In the genomic region with DNA sequence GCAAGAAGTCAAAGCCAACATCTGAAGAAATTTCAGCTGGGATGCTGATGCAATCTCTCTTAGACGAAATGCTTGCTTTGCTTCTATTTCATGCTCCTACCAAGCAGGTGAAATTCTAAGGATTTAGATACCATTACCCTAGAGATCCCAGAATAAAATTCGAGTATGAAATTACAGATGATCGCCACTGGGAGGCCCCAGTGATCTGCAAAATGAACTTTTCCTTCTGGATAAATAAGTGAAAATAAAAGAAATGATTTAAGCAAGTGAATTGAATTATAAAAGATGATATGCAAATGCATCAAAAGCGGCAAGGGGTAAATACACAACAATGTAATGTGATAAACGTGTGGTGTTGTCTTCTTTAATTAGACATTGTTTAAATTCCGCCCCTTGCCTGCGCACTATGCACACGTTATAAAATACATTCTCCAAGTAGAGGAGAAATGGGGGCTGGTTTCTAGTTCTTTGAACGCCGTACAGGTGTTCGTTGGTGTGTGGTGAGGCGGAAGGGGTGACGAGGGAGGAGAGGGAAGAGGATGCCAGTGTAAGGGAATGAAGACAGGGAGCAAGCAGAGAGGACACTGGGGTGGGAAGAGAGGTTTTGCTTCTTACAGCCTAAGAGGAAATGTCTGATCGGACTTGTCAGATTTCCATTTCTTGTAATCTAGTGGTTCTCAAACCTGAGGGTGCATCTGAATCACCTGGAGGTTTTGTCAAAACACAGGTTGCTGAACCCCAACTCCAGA, we compare ENCODE assay signal across 11 cellular contexts. TPM values are rescaled to one million over a fixed set of nuclear protein-coding genes. Genes with fewer than 3 reads are reported as not detected.
A peak's percentile ranks its signal among the peaks of the same experiment; 100 is the strongest.
DNase-seq lines count a peak whose midpoint lies in the region; ATAC-seq and TF ChIP-seq lines count a peak whose summit lies in the region.
"Had no signal": no experiment of that assay in that cellular context is flagged by ENCODE, and none has a peak within 500 bp of the region (broad histone marks: within the 10 kb centered on the region; RNA-seq: fewer than 3 reads in every experiment).

No MANE protein-coding gene starts in this region.

- no peak overlapping the region for H3K9ac ChIP-seq in OCI-LY1 (ENCODE audit: low read length)

- no peak for DNase-seq in activated CD8-positive, alpha-beta T cell treated with anti-CD3 and anti-CD28 coated beads for 36 hours
- DNase-seq in activated CD8-positive, alpha-beta T cell treated with anti-CD3 and anti-CD28 coated beads, Interleukin-2, amount 10 ng/mL, durations not matched to agents 7 days and 5 days = no peak
- DNase-seq in fibroblast of peridontal ligament (ENCODE audit: extremely low read depth) = peak; percentile 34
- DNase-seq in type B pancreatic cell (ENCODE audit: extremely low spot score, unreplicated experiment) = no peak
- no peak for DNase-seq in D341Med (ENCODE audit: low spot score)
- DNase-seq: MV-4-11; naive thymus-derived CD4-positive, alpha-beta T cell had no signal

- POLR2A ChIA-PET in activated CD8-positive, alpha-beta T cell treated with anti-CD3 and anti-CD28 coated beads for 36 hours (lab: Charles Lee) = no interaction called here
- POLR2A ChIA-PET in activated CD8-positive, alpha-beta T cell treated with anti-CD3 and anti-CD28 coated beads, Interleukin-2, amount 10 ng/mL, durations not matched to agents 7 days and 5 days (lab: Charles Lee) = no interaction called here

- no peaks in the 10 kb centered on the region for H3K36me3 Mint-ChIP-seq in activated CD8-positive, alpha-beta T cell treated with anti-CD3 and anti-CD28 coated beads for 36 hours (ENCODE audit: low read depth)
- H3K36me3 Mint-ChIP-seq in activated CD8-positive, alpha-beta T cell treated with anti-CD3 and anti-CD28 coated beads, Interleukin-2, amount 10 ng/mL, durations not matched to agents 7 days and 5 days (ENCODE audit: low read depth) = no peaks in the 10 kb centered on the region
- no peaks in the 10 kb centered on the region for H3K36me3 Mint-ChIP-seq in type B pancreatic cell
- H3K36me3 Mint-ChIP-seq: activated naive CD8-positive, alpha-beta T cell; naive thymus-derived CD4-positive, alpha-beta T cell had no signal

- no peaks in the 10 kb centered on the region for H3K27me3 ChIP-seq in OCI-LY1 (ENCODE audit: insufficient read depth, low read length)

- no peaks in the 10 kb centered on the region for H3K9me3 Mint-ChIP-seq in activated CD8-positive, alpha-beta T cell treated with anti-CD3 and anti-CD28 coated beads for 36 hours
- H3K9me3 Mint-ChIP-seq in activated CD8-positive, alpha-beta T cell treated with anti-CD3 and anti-CD28 coated beads, Interleukin-2, amount 10 ng/mL, durations not matched to agents 7 days and 5 days (ENCODE audit: insufficient read depth) = no peaks in the 10 kb centered on the region
- H3K9me3 Mint-ChIP-seq in type B pancreatic cell = no peaks in the 10 kb centered on the region
- H3K9me3 Mint-ChIP-seq: naive thymus-derived CD4-positive, alpha-beta T cell had no signal

- no peak overlapping the region for H3K27ac ChIP-seq in OCI-LY1 (ENCODE audit: low read depth, low read length, poor library complexity, severe bottlenecking)

- H3F3A ChIP-seq in OCI-LY1 (ENCODE audit: insufficient read depth, low read length) = no peaks in the 10 kb centered on the region

- H3K9me3 ChIP-seq in OCI-LY1 (ENCODE audit: low read length) = no peaks in the 10 kb centered on the region

- H3K4me1 ChIP-seq in OCI-LY1 (ENCODE audit: insufficient read depth, low read length, severe bottlenecking) = no peaks in the 10 kb centered on the region

- ATAC-seq in activated CD8-positive, alpha-beta T cell treated with anti-CD3 and anti-CD28 coated beads for 36 hours = no peak
- no peak for ATAC-seq in activated CD8-positive, alpha-beta T cell treated with anti-CD3 and anti-CD28 coated beads, Interleukin-2, amount 10 ng/mL, durations not matched to agents 7 days and 5 days
- no peak for ATAC-seq in GM19023 (IDR thresholded peaks at IDR 0.05; ENCODE audit: unreplicated experiment)
- ATAC-seq in GM19463 (IDR thresholded peaks at IDR 0.05; ENCODE audit: unreplicated experiment) = no peak
- ATAC-seq: naive thymus-derived CD4-positive, alpha-beta T cell had no signal

- H4K20me1 ChIP-seq in OCI-LY1 (ENCODE audit: insufficient read depth, low read length) = no peaks in the 10 kb centered on the region

- no peaks in the 10 kb centered on the region for H3K9me2 ChIP-seq in OCI-LY1 (ENCODE audit: low read depth, low read length)

- no peaks in the 10 kb centered on the region for H3K4me1 Mint-ChIP-seq in activated CD8-positive, alpha-beta T cell treated with anti-CD3 and anti-CD28 coated beads for 36 hours (ENCODE audit: low read depth)
- H3K4me1 Mint-ChIP-seq in activated CD8-positive, alpha-beta T cell treated with anti-CD3 and anti-CD28 coated beads, Interleukin-2, amount 10 ng/mL, durations not matched to agents 7 days and 5 days (ENCODE audit: low read depth) = no peaks in the 10 kb centered on the region
- H3K4me1 Mint-ChIP-seq in type B pancreatic cell (ENCODE audit: unreplicated experiment) = peaks cover 5% of the 10 kb centered on the region
- H3K4me1 Mint-ChIP-seq: naive thymus-derived CD4-positive, alpha-beta T cell had no signal

- peak; percentile 53 for TF ChIP-seq CTCF in activated CD8-positive, alpha-beta T cell treated with anti-CD3 and anti-CD28 coated beads for 36 hours (IDR thresholded peaks at IDR 0.05)
- TF ChIP-seq CTCF in OCI-LY1 (IDR thresholded peaks at IDR 0.05; ENCODE audit: low read length) (peak; percentile 96), type B pancreatic cell (conservative IDR thresholded peaks at IDR 0.05) (peak; percentile 81)

- intact Hi-C loops in activated CD8-positive, alpha-beta T cell treated with anti-CD3 and anti-CD28 coated beads for 36 hours (cut with micrococcal nuclease) = no loop called here

- no peak overlapping the region for H3K27ac Mint-ChIP-seq in activated CD8-positive, alpha-beta T cell treated with anti-CD3 and anti-CD28 coated beads for 36 hours
- H3K27ac Mint-ChIP-seq in activated CD8-positive, alpha-beta T cell treated with anti-CD3 and anti-CD28 coated beads, Interleukin-2, amount 10 ng/mL, durations not matched to agents 7 days and 5 days = no peak overlapping the region
- H3K27ac Mint-ChIP-seq in type B pancreatic cell = no peak overlapping the region
- H3K27ac Mint-ChIP-seq: activated naive CD8-positive, alpha-beta T cell; naive thymus-derived CD4-positive, alpha-beta T cell had no signal

- no peaks in the 10 kb centered on the region for H3K36me3 ChIP-seq in OCI-LY1 (ENCODE audit: insufficient read depth, low read length)

- H3K4me3 Mint-ChIP-seq in activated CD8-positive, alpha-beta T cell treated with anti-CD3 and anti-CD28 coated beads for 36 hours = no peak overlapping the region
- H3K4me3 Mint-ChIP-seq in activated CD8-positive, alpha-beta T cell treated with anti-CD3 and anti-CD28 coated beads, Interleukin-2, amount 10 ng/mL, durations not matched to agents 7 days and 5 days = no peak overlapping the region
- H3K4me3 Mint-ChIP-seq in type B pancreatic cell = no peak overlapping the region
- H3K4me3 Mint-ChIP-seq: activated naive CD8-positive, alpha-beta T cell; naive thymus-derived CD4-positive, alpha-beta T cell had no signal

- H3K4me3 ChIP-seq in OCI-LY1 (ENCODE audit: low read depth, low read length, poor library complexity, severe bottlenecking) = no peak overlapping the region

- H2AFZ ChIP-seq in OCI-LY1 (ENCODE audit: low read length) = no peak overlapping the region

- H3K4me2 ChIP-seq in OCI-LY1 (ENCODE audit: low read length) = no peak overlapping the region

- H3K79me2 ChIP-seq in OCI-LY1 (ENCODE audit: insufficient read depth, low read length) = no peaks in the 10 kb centered on the region

- CTCF ChIA-PET in activated CD8-positive, alpha-beta T cell treated with anti-CD3 and anti-CD28 coated beads for 36 hours (lab: Charles Lee) = interaction anchor here (1.0 to 1.1 kb wide), 2 partner anchors 29 to 33 kb away, joined by 3 to 4 read pairs; no protein-coding TSS in a partner anchor
- CTCF ChIA-PET in activated CD8-positive, alpha-beta T cell treated with anti-CD3 and anti-CD28 coated beads, Interleukin-2, amount 10 ng/mL, durations not matched to agents 7 days and 5 days (lab: Charles Lee) = interaction anchor here (1.4 kb wide), 1 partner anchor 33 kb away, joined by 4 read pairs; no protein-coding TSS in a partner anchor

- peaks cover 11% of the 10 kb centered on the region for H3K27me3 Mint-ChIP-seq in activated CD8-positive, alpha-beta T cell treated with anti-CD3 and anti-CD28 coated beads for 36 hours
- H3K27me3 Mint-ChIP-seq in activated CD8-positive, alpha-beta T cell treated with anti-CD3 and anti-CD28 coated beads, Interleukin-2, amount 10 ng/mL, durations not matched to agents 7 days and 5 days (ENCODE audit: low read depth) = peaks cover 11% of the 10 kb centered on the region
- peaks cover 3% of the 10 kb centered on the region for H3K27me3 Mint-ChIP-seq in type B pancreatic cell

RNA-seq across cellular contexts. Expression of a gene that starts 58.0 kb away (rescaled TPM):
- total RNA-seq in activated CD8-positive, alpha-beta T cell treated with anti-CD3 and anti-CD28 coated beads for 36 hours = 10 to 100 TPM; 59.4 to 66.5 TPM
- 10 to 100 TPM; 66.8 to 68.0 TPM for total RNA-seq in activated CD8-positive, alpha-beta T cell treated with anti-CD3 and anti-CD28 coated beads, Interleukin-2, amount 10 ng/mL, durations not matched to agents 7 days and 5 days
- total RNA-seq in type B pancreatic cell (ENCODE audit: low replicate concordance) = 44.1 and 51.6 TPM in 2 replicates
